Comparison of ENCODE assay signal across 8 cellular contexts in the genomic region with DNA sequence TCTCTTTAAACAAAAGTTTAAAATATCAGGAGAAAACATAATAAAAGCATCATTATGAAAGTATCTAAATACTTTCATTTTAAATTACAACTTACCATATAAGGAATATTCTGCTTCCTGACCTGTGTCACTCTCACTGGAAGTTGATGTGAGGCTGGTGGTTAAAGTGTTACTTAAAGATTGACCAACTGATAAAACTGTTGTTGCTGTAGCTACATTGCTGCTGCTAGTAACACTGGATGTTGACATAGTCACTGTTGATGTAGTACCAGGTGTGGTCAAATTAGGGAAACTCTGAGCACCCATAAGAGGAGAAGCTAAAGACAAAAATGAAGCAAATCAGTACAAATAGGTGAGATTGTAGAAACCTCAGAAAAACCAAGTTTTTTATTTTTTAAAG.
DNase-seq lines count a peak whose midpoint lies in the region; ATAC-seq and TF ChIP-seq lines count a peak whose summit lies in the region.

No MANE protein-coding gene starts in this region.

- TF ChIP-seq CTCF in left lung (IDR thresholded peaks at IDR 0.05) = no peak

- H3K9me3 Mint-ChIP-seq in T-helper 1 cell treated with Interleukin-12 subunit alpha and Interleukin-12 subunit beta and Interleukin-4 antibody, amounts not matched to agents 30 μg/mL and 1 μg/mL, for 36 hours = no peaks in the 10 kb centered on the region

- peaks cover 21% of the 10 kb centered on the region for H3K4me1 Mint-ChIP-seq in T-helper 1 cell treated with Interleukin-12 subunit alpha and Interleukin-12 subunit beta and Interleukin-4 antibody, amounts not matched to agents 30 μg/mL and 1 μg/mL, for 36 hours (ENCODE audit: low read depth)

- intact Hi-C loops in left lung (cut with DNase I) = no loop called here
- intact Hi-C loops in cardiac septum (cut with DNase I) = no loop called here

- H3K27ac ChIP-seq in left lung = no peak overlapping the region

- H3K27me3 ChIP-seq in left lung = no peaks in the 10 kb centered on the region

- peaks cover 0 to 96% of the 10 kb centered on the region in 2 donors for H3K36me3 ChIP-seq in left lung

- peaks cover 0 to 20% of the 10 kb centered on the region in 2 donors for H3K4me1 ChIP-seq in left lung

- ATAC-seq in GM18508 (IDR thresholded peaks at IDR 0.05; ENCODE audit: insufficient read depth, unreplicated experiment) (peak; percentile 80), GM21723 (IDR thresholded peaks at IDR 0.05; ENCODE audit: unreplicated experiment) (peak; percentile 53), left lung (peak; percentile 87)

- H3K4me3 ChIP-seq in left lung = no peak overlapping the region

- peaks cover 52% of the 10 kb centered on the region for H3K36me3 Mint-ChIP-seq in T-helper 1 cell treated with Interleukin-12 subunit alpha and Interleukin-12 subunit beta and Interleukin-4 antibody, amounts not matched to agents 30 μg/mL and 1 μg/mL, for 36 hours (ENCODE audit: low read depth)

- no peak for DNase-seq in left lung
- DNase-seq in amygdala (lab: John Stamatoyannopoulos, UW) = no peak
- DNase-seq in cardiac septum (ENCODE audit: low spot score) = no peak
- no peak for DNase-seq in germinal center (ENCODE audit: low spot score)
- DNase-seq in retina = no peak

- H3K9me3 ChIP-seq in left lung = no peaks in the 10 kb centered on the region

- H3K27me3 Mint-ChIP-seq in T-helper 1 cell treated with Interleukin-12 subunit alpha and Interleukin-12 subunit beta and Interleukin-4 antibody, amounts not matched to agents 30 μg/mL and 1 μg/mL, for 36 hours (ENCODE audit: low read depth) = no peaks in the 10 kb centered on the region

- no peak overlapping the region for H3K4me3 Mint-ChIP-seq in T-helper 1 cell treated with Interleukin-12 subunit alpha and Interleukin-12 subunit beta and Interleukin-4 antibody, amounts not matched to agents 30 μg/mL and 1 μg/mL, for 36 hours

- H3K27ac Mint-ChIP-seq in T-helper 1 cell treated with Interleukin-12 subunit alpha and Interleukin-12 subunit beta and Interleukin-4 antibody, amounts not matched to agents 30 μg/mL and 1 μg/mL, for 36 hours = peak overlapping the region; percentile 32
